In the genomic region with DNA sequence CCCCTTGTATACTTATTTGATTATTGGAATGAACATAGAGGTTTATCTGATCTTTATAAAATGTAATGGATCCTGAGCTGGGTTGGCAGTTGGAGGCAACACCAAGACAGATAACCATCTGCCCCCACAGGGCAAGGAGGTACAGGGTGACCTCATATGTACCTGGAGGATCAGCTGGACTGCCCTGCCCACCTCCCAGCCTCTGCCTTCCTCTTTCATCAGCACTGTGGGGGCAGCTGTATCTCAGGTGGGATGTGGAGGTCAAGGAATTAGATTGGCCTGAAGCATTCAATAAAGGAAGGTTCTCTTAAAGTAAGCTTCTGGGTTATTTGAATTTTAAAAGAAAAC, we compare ENCODE assay signal across 14 cellular contexts.
"Had no signal": no experiment of that assay in that cellular context is flagged by ENCODE, and none has a peak within 500 bp of the region (broad histone marks: within the 10 kb centered on the region; RNA-seq: fewer than 3 reads in every experiment).

No MANE protein-coding gene starts in this region.

- H3K27ac ChIP-seq: cardiac muscle cell, gastroesophageal sphincter, heart right ventricle, sigmoid colon, thoracic aorta had no signal

- H3K36me3 Mint-ChIP-seq: activated naive CD4-positive, alpha-beta T cell treated with anti-CD3 and anti-CD28 coated beads, Interleukin-2, amount 10 ng/mL, durations not matched to agents 7 days and 5 days; stimulated activated effector memory CD8-positive, alpha-beta T cell treated with anti-CD3 and anti-CD28 coated beads, Interleukin-12 subunit alpha, Interleukin-12 subunit beta, amount 100 ng/mL, for 72 hours had no signal

- H3K9me3 ChIP-seq: gastroesophageal sphincter, heart right ventricle, sigmoid colon, thoracic aorta had no signal

- ATAC-seq: activated T-helper 17 cell treated with anti-CD3 and anti-CD28 coated beads, Interleukin-2, amount 50 U/mL, for 72 hours; gastroesophageal sphincter; heart right ventricle; left lobe of liver; stimulated activated effector memory CD8-positive, alpha-beta T cell treated with anti-CD3 and anti-CD28 coated beads, Interleukin-12 subunit alpha, Interleukin-12 subunit beta, amount 100 ng/mL, for 72 hours had no signal

- H3K9me3 Mint-ChIP-seq: activated naive CD4-positive, alpha-beta T cell treated with anti-CD3 and anti-CD28 coated beads, Interleukin-2, amount 10 ng/mL, durations not matched to agents 7 days and 5 days; activated T-helper 17 cell treated with anti-CD3 and anti-CD28 coated beads, Interleukin-2, amount 50 U/mL, for 72 hours; endodermal cell; stimulated activated effector memory CD8-positive, alpha-beta T cell treated with anti-CD3 and anti-CD28 coated beads, Interleukin-12 subunit alpha, Interleukin-12 subunit beta, amount 100 ng/mL, for 72 hours had no signal

- H3K4me1 ChIP-seq: gastroesophageal sphincter, heart right ventricle had no signal

- H3K27me3 ChIP-seq: cardiac muscle cell, gastroesophageal sphincter, sigmoid colon had no signal

- DNase-seq: activated CD4-positive, alpha-beta T cell treated with anti-CD3 and anti-CD28 coated beads, Interleukin-2, amount 50 U/mL, for 48 hours; activated CD4-positive, CD25-positive, alpha-beta regulatory T cell treated with anti-CD3 and anti-CD28 coated beads, Interleukin-2, amount 50 U/mL, for 72 hours; activated naive CD4-positive, alpha-beta T cell treated with anti-CD3 and anti-CD28 coated beads, Interleukin-2, amount 10 ng/mL, durations not matched to agents 7 days and 5 days; endodermal cell; erythroblast; heart right ventricle; sigmoid colon had no signal

- H3K36me3 ChIP-seq: cardiac muscle cell, gastroesophageal sphincter, heart right ventricle, sigmoid colon, thoracic aorta had no signal

- H3K4me3 Mint-ChIP-seq: activated naive CD4-positive, alpha-beta T cell treated with anti-CD3 and anti-CD28 coated beads, Interleukin-2, amount 10 ng/mL, durations not matched to agents 7 days and 5 days; activated T-helper 17 cell treated with anti-CD3 and anti-CD28 coated beads, Interleukin-2, amount 50 U/mL, for 72 hours; endodermal cell; stimulated activated effector memory CD8-positive, alpha-beta T cell treated with anti-CD3 and anti-CD28 coated beads, Interleukin-12 subunit alpha, Interleukin-12 subunit beta, amount 100 ng/mL, for 72 hours had no signal

- H3K27ac Mint-ChIP-seq: activated naive CD4-positive, alpha-beta T cell treated with anti-CD3 and anti-CD28 coated beads, Interleukin-2, amount 10 ng/mL, durations not matched to agents 7 days and 5 days; activated T-helper 17 cell treated with anti-CD3 and anti-CD28 coated beads, Interleukin-2, amount 50 U/mL, for 72 hours; endodermal cell; stimulated activated effector memory CD8-positive, alpha-beta T cell treated with anti-CD3 and anti-CD28 coated beads, Interleukin-12 subunit alpha, Interleukin-12 subunit beta, amount 100 ng/mL, for 72 hours had no signal

- H3K27me3 Mint-ChIP-seq: activated naive CD4-positive, alpha-beta T cell treated with anti-CD3 and anti-CD28 coated beads, Interleukin-2, amount 10 ng/mL, durations not matched to agents 7 days and 5 days had no signal

- H3K4me3 ChIP-seq: cardiac muscle cell, gastroesophageal sphincter, heart right ventricle, sigmoid colon, thoracic aorta had no signal

- H3K4me1 Mint-ChIP-seq: activated naive CD4-positive, alpha-beta T cell treated with anti-CD3 and anti-CD28 coated beads, Interleukin-2, amount 10 ng/mL, durations not matched to agents 7 days and 5 days; activated T-helper 17 cell treated with anti-CD3 and anti-CD28 coated beads, Interleukin-2, amount 50 U/mL, for 72 hours; stimulated activated effector memory CD8-positive, alpha-beta T cell treated with anti-CD3 and anti-CD28 coated beads, Interleukin-12 subunit alpha, Interleukin-12 subunit beta, amount 100 ng/mL, for 72 hours had no signal

- FAIRE-seq: islet of Langerhans had no signal
